13 cellular contexts compared by ENCODE assay signal in genomic region chr14:65373671-65374039, GRCh38. TPM values are rescaled to one million over a fixed set of nuclear protein-coding genes. Genes with fewer than 3 reads are reported as not detected.
A peak's percentile ranks its signal among the peaks of the same experiment; 100 is the strongest.
DNase-seq lines count a peak whose midpoint lies in the region; ATAC-seq, FAIRE-seq and TF ChIP-seq lines count a peak whose summit lies in the region.
"Had no signal": no experiment of that assay in that cellular context is flagged by ENCODE, and none has a peak within 500 bp of the region (broad histone marks: within the 10 kb centered on the region; RNA-seq: fewer than 3 reads in every experiment).

No MANE protein-coding gene starts in this region.

- no peak overlapping the region for H3K4me3 ChIP-seq in right cardiac atrium (ENCODE audit: low read length)
- H3K4me3 ChIP-seq in lower lobe of right lung, result peak overlapping the region; percentile 20
- H3K4me3 ChIP-seq in small intestine (ENCODE audit: low read depth in 1 of 2, low read length in 2 of 2), result no peak overlapping the region
- H3K4me3 ChIP-seq in SJCRH30, result no peak overlapping the region
- H3K4me3 ChIP-seq: BLaER1 treated with 17β-estradiol and CSF1 and Interleukin-3, amounts not matched to agents 10 nM and 100 nM; spleen had no signal

- 69% methylated on average over 8 of the region's 8 CpGs for WGBS in right cardiac atrium
- 89 to 93% (median 91%) methylated on average over 8 of the region's 8 CpGs for WGBS in small intestine, 3 donors

- peak; percentile 20 for FAIRE-seq in urothelium cell line (lab: Jason Lieb, UNC)
- FAIRE-seq in small intestine (lab: Jason Lieb, UNC), result no peak
- FAIRE-seq: frontal cortex had no signal

- H3K27me3 ChIP-seq in right cardiac atrium (ENCODE audit: control insufficient read depth, insufficient read depth), result no peaks in the 10 kb centered on the region
- no peaks in the 10 kb centered on the region for H3K27me3 ChIP-seq in lower lobe of right lung (ENCODE audit: low read depth)
- no peaks in the 10 kb centered on the region for H3K27me3 ChIP-seq in small intestine (ENCODE audit: control insufficient read depth in 2 of 2, insufficient read depth in 2 of 2, low read length in 2 of 2)
- H3K27me3 ChIP-seq in SJCRH30, result no peaks in the 10 kb centered on the region
- H3K27me3 ChIP-seq: BLaER1 treated with 17β-estradiol and CSF1 and Interleukin-3, amounts not matched to agents 10 nM and 100 nM; spleen had no signal

- no peaks in the 10 kb centered on the region for H3K9me3 ChIP-seq in right cardiac atrium (ENCODE audit: control insufficient read depth, low read length)
- H3K9me3 ChIP-seq in lower lobe of right lung, result no peaks in the 10 kb centered on the region
- no peaks in the 10 kb centered on the region for H3K9me3 ChIP-seq in small intestine (ENCODE audit: control insufficient read depth, low read depth)
- H3K9me3 ChIP-seq in SJCRH30 (replicated peaks), result no peaks in the 10 kb centered on the region
- H3K9me3 ChIP-seq: BLaER1 treated with 17β-estradiol and CSF1 and Interleukin-3, amounts not matched to agents 10 nM and 100 nM; spleen had no signal

- peak; percentile 60 for ATAC-seq in left ventricle myocardium superior
- no peak for ATAC-seq in right cardiac atrium
- peak in 1 of 2 donors; percentile 21 for ATAC-seq in lower lobe of right lung

- H3K36me3 ChIP-seq in lower lobe of right lung (no peaks in the 10 kb centered on the region), small intestine (ENCODE audit: control insufficient read depth in 2 of 2, insufficient read depth in 2 of 2, low read length in 2 of 2) (no peaks in the 10 kb centered on the region), SJCRH30 (no peaks in the 10 kb centered on the region)
- H3K36me3 ChIP-seq: BLaER1 treated with 17β-estradiol and CSF1 and Interleukin-3, amounts not matched to agents 10 nM and 100 nM; spleen had no signal

- intact Hi-C loops in left ventricle myocardium superior (cut with micrococcal nuclease) (no loop called here), right cardiac atrium (cut with DNase I) (no loop called here), lower lobe of right lung (cut with DNase I) (no loop called here)

- DNase-seq in left ventricle myocardium superior, result no peak
- no peak for DNase-seq in right cardiac atrium
- peak in 39 of 58 donors; percentile 3 to 77 (median 42) for DNase-seq in anterior cingulate cortex (lab: John Stamatoyannopoulos, UW)
- no peak for DNase-seq in lower lobe of right lung
- DNase-seq in urothelium cell line (ENCODE audit: low spot score), result no peak
- DNase-seq in small intestine, result no peak
- DNase-seq in D341Med (ENCODE audit: low spot score), result no peak
- DNase-seq in SJCRH30, result no peak
- DNase-seq: NCI-H1436; spleen; stimulated activated CD8-positive, alpha-beta memory T cell treated with anti-CD3 and anti-CD28 coated beads, Interleukin-4, amount 100 ng/mL, for 48 hours had no signal

- H3K4me1 ChIP-seq in right cardiac atrium (ENCODE audit: control insufficient read depth, insufficient read depth, low read length) (no peaks in the 10 kb centered on the region), lower lobe of right lung (no peaks in the 10 kb centered on the region), small intestine (ENCODE audit: control insufficient read depth in 2 of 2, insufficient read depth in 1 of 2, low read depth in 1 of 2, low read length in 1 of 2) (peaks cover 0 to 3% of the 10 kb centered on the region in 2 donors), SJCRH30 (no peaks in the 10 kb centered on the region)
- H3K4me1 ChIP-seq: BLaER1 treated with 17β-estradiol and CSF1 and Interleukin-3, amounts not matched to agents 10 nM and 100 nM had no signal

- TF ChIP-seq CTCF in lower lobe of right lung (IDR thresholded peaks at IDR 0.05), result no peak

- H3K27ac ChIP-seq in right cardiac atrium (ENCODE audit: low read length) (no peak overlapping the region), lower lobe of right lung (no peak overlapping the region), small intestine (ENCODE audit: low read depth in 1 of 2, low read length in 1 of 2) (no peak overlapping the region), SJCRH30 (no peak overlapping the region)
- H3K27ac ChIP-seq: BLaER1 treated with 17β-estradiol and CSF1 and Interleukin-3, amounts not matched to agents 10 nM and 100 nM; spleen had no signal

RNA-seq across cellular contexts. Expression of gene FUT8, which starts 38.9 kb away (rescaled TPM):
- 11.5 TPM for total RNA-seq in left ventricle myocardium superior
- 10 to 100 TPM; 12.0 to 16.9 (median 15.0) TPM for total RNA-seq in right cardiac atrium
- 5.2 TPM for polyA plus RNA-seq in right cardiac atrium
- 46.1 TPM for total RNA-seq in lower lobe of right lung
- polyA plus RNA-seq in small intestine, result 10 to 100 TPM in 1 of 3 donors, 1 to 10 TPM in 2; 4.7 to 52.1 (median 5.1) TPM
- total RNA-seq in SJCRH30 (2014; rRNA removed; shearing (Covaris generic)), result 11.0 and 12.2 TPM in 2 replicates

Comparison
In these comparisons a context has a peak if more than half of its experiments do, and no peak if none do; other contexts are left out.
1. DNase-seq: peak in anterior cingulate cortex (39 of 58); none in left ventricle myocardium superior (single experiment), right cardiac atrium (0 of 3), lower lobe of right lung (single experiment), urothelium cell line (single experiment), small intestine (single experiment), D341Med (single experiment) and SJCRH30 (0 of 2).